In the genomic region with DNA sequence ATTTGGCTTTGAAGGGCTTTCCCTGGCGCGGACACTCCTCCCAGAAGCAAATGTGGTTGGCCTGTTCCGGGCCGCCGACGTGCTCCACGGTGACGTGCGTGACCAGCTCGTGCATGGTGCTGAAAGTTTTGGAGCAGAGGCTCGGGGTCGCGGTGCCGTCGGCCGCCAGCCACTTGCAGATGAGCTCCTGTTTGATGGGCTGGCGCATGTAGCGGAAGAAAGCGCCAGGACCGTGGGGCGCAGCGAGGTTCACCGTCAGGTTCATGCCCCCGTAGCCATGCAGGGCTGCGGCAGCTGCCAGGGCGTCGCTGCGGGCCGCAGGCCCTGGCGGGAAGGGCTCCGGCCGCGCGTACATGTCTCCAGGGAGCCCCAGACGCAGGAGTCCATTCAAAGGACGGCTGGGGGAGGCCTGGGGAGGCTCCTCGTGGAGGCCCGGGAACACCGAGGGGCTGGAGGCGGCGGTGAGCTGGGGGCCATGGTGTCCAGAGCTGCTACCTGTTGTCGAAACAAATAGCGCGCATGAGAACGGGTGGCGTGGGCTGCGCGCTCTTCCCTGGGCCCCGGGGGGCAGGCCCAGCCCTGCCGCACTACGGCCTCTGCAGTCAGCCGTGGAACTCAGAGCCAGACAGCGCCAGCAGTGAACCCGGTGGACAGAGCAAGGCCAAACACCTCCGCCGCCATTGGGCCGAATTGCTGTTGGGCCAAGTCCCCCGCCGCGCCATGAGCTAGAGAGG, we compare ENCODE assay signal across 1 cellular context.
TF ChIP-seq lines count a peak whose summit lies in the region.

No MANE protein-coding gene starts in this region.

TF ChIP-seq in H1, 55 proteins besides CTCF, POLR2A, EP300 and RAD21:
- TF ChIP-seq TBP (IDR thresholded peaks at IDR 0.05; ENCODE audit: low read depth, low read length) (no peak), YY1 (IDR thresholded peaks at IDR 0.05; ENCODE audit: low read depth, low read length) (peak; percentile 74; the same call in 1 of the 2 replicates), RBBP5 (IDR thresholded peaks at IDR 0.05; ENCODE audit: borderline replicate concordance, low read depth, low read length) (no peak; the same call in 1 of the 2 replicates), HDAC6 (IDR thresholded peaks at IDR 0.05; ENCODE audit: low read depth, low read length) (no peak), CBX8 (IDR thresholded peaks at IDR 0.05; ENCODE audit: borderline replicate concordance, low read depth, low read length) (peak; percentile 26; the same call in 1 of the 2 replicates), SP1 (IDR thresholded peaks at IDR 0.05; ENCODE audit: low read depth, low read length) (no peak), KDM4A (IDR thresholded peaks at IDR 0.05; ENCODE audit: low read depth, low read length, severe bottlenecking) (peak; percentile 58), RNF2 (IDR thresholded peaks at IDR 0.05; ENCODE audit: borderline replicate concordance, low read depth, low read length, missing control alignments, poor library complexity, severe bottlenecking) (peak; percentile 99), EZH2 (IDR thresholded peaks at IDR 0.05; ENCODE audit: low read depth, low read length, severe bottlenecking) (peak; percentile 99), CREB1 (IDR thresholded peaks at IDR 0.05) (peak; percentile 10; the same call in 1 of the 2 replicates), CTBP2 (IDR thresholded peaks at IDR 0.05; ENCODE audit: borderline replicate concordance, insufficient read depth, insufficient read length, low read length) (peak; percentile 24), SUZ12 (IDR thresholded peaks at IDR 0.05; ENCODE audit: low read length) (peak; percentile 100)
- TF ChIP-seq, protein P1, sequence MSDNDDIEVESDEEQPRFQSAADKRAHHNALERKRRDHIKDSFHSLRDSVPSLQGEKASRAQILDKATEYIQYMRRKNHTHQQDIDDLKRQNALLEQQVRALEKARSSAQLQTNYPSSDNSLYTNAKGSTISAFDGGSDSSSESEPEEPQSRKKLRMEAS (IDR thresholded peaks at IDR 0.05) = peak; percentile 41
- TF ChIP-seq, protein P2, sequence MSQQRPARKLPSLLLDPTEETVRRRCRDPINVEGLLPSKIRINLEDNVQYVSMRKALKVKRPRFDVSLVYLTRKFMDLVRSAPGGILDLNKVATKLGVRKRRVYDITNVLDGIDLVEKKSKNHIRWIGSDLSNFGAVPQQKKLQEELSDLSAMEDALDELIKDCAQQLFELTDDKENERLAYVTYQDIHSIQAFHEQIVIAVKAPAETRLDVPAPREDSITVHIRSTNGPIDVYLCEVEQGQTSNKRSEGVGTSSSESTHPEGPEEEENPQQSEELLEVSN (IDR thresholded peaks at IDR 0.05) = peak; percentile 44; the same call in 1 of the 2 replicates
